In the genomic region with DNA sequence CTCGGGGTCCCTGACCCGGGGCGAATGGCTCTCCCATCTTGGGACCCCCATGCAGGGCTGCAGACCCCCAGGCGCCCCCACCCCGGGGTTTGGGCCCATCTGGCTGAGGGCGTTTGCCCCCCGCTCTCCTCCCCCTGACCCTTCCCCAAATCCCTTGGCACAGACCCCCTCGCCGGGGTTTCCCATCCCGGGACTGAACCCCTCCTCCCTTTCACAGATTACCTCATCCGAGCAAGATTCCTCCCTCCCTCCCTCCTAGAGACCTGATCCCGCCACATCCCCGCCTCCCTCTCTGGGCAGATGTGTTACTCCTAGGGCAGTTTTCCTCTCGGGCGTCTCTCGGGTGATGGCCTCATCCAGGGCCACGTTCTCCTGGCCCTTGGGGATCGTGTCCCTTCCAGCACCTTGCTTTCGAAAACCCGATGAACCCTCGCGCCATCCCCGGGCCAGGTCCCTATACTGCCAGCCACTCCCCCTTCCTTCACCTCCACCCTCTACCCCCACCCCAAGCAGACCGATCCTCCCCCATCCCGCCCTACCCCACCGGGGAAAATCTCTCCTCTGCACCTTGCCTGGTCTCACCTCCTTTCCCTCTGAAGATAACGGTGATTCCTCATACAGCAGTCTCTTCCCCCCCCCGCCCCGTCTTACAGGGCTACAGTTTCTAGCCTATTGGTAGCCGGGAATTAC, we compare ENCODE assay signal across 8 cellular contexts. TPM values are rescaled to one million over a fixed set of nuclear protein-coding genes. Genes with fewer than 3 reads are reported as not detected.
A peak's percentile ranks its signal among the peaks of the same experiment; 100 is the strongest.
DNase-seq lines count a peak whose midpoint lies in the region; ATAC-seq and TF ChIP-seq lines count a peak whose summit lies in the region.

No MANE protein-coding gene starts in this region.

- peak overlapping the region; percentile 84 for H3K27ac Mint-ChIP-seq in WTC11

- H3K4me3 Mint-ChIP-seq in WTC11: peak overlapping the region; percentile 95

- peaks cover 51% of the 10 kb centered on the region for H3K4me1 Mint-ChIP-seq in WTC11

- CTCF ChIA-PET in WTC11 (lab: Charles Lee): interaction anchor here (0.6 to 1.0 kb wide), 3 partner anchors 36 to 266 kb away, joined by 3 to 5 read pairs (median 3); no protein-coding TSS in a partner anchor

- ATAC-seq in WTC11: peak; percentile 4
- no peak for ATAC-seq in left lobe of liver
- ATAC-seq in GM21423 (IDR thresholded peaks at IDR 0.05; ENCODE audit: unreplicated experiment): no peak
- no peak for ATAC-seq in GM21717 (IDR thresholded peaks at IDR 0.05; ENCODE audit: unreplicated experiment)

- peaks cover 11% of the 10 kb centered on the region for H3K27me3 Mint-ChIP-seq in WTC11 (ENCODE audit: low read depth)

- DNase-seq in DMS53 (lab: John Stamatoyannopoulos, UW): peak; percentile 79
- DNase-seq in LHCN-M2 (ENCODE audit: low read depth): peak; percentile 31
- peak; percentile 54 for DNase-seq in WTC11 (ENCODE audit: low spot score)
- DNase-seq in choroid plexus epithelial cell (ENCODE audit: low read depth): peak; percentile 41
- peak; percentile 56 for DNase-seq in left lobe of liver (ENCODE audit: low spot score)
- DNase-seq in stimulated activated CD4-positive, alpha-beta T cell treated with anti-CD3 and anti-CD28 coated beads, Interleukin-2, amount 100 ng/mL, for 48 hours: peak; percentile 16 to 34

- H3K9me3 Mint-ChIP-seq in WTC11: no peaks in the 10 kb centered on the region

- POLR2A ChIA-PET in WTC11 (lab: Charles Lee): interaction anchor here (0.6 to 0.9 kb wide), 3 partner anchors 9 to 196 kb away, joined by 3 read pairs; no protein-coding TSS in a partner anchor

- no peak for TF ChIP-seq CTCF in WTC11 (IDR thresholded peaks at IDR 0.05)
- TF ChIP-seq CTCF in choroid plexus epithelial cell (conservative IDR thresholded peaks at IDR 0.05; ENCODE audit: low read depth, low read length): no peak

- peak overlapping the region; percentile 82 for H3K4me3 ChIP-seq in choroid plexus epithelial cell (ENCODE audit: low read depth, low read length)

- H3K36me3 Mint-ChIP-seq in WTC11: peaks cover 10% of the 10 kb centered on the region

TF ChIP-seq in WTC11, 78 proteins besides CTCF, POLR2A, EP300 and RAD21:
- TF ChIP-seq, protein P1, sequence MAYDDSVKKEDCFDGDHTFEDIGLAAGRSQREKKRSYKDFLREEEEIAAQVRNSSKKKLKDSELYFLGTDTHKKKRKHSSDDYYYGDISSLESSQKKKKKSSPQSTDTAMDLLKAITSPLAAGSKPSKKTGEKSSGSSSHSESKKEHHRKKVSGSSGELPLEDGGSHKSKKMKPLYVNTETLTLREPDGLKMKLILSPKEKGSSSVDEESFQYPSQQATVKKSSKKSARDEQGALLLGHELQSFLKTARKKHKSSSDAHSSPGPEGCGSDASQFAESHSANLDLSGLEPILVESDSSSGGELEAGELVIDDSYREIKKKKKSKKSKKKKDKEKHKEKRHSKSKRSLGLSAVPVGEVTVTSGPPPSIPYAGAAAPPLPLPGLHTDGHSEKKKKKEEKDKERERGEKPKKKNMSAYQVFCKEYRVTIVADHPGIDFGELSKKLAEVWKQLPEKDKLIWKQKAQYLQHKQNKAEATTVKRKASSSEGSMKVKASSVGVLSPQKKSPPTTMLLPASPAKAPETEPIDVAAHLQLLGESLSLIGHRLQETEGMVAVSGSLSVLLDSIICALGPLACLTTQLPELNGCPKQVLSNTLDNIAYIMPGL (CRISPR knock-in tag; IDR thresholded peaks at IDR 0.05): peak; percentile 17; the same call in 1 of the 2 replicates
- no peak for TF ChIP-seq FOXP1 (CRISPR knock-in tag; IDR thresholded peaks at IDR 0.05; ENCODE audit: borderline replicate concordance)
- TF ChIP-seq, protein P2, sequence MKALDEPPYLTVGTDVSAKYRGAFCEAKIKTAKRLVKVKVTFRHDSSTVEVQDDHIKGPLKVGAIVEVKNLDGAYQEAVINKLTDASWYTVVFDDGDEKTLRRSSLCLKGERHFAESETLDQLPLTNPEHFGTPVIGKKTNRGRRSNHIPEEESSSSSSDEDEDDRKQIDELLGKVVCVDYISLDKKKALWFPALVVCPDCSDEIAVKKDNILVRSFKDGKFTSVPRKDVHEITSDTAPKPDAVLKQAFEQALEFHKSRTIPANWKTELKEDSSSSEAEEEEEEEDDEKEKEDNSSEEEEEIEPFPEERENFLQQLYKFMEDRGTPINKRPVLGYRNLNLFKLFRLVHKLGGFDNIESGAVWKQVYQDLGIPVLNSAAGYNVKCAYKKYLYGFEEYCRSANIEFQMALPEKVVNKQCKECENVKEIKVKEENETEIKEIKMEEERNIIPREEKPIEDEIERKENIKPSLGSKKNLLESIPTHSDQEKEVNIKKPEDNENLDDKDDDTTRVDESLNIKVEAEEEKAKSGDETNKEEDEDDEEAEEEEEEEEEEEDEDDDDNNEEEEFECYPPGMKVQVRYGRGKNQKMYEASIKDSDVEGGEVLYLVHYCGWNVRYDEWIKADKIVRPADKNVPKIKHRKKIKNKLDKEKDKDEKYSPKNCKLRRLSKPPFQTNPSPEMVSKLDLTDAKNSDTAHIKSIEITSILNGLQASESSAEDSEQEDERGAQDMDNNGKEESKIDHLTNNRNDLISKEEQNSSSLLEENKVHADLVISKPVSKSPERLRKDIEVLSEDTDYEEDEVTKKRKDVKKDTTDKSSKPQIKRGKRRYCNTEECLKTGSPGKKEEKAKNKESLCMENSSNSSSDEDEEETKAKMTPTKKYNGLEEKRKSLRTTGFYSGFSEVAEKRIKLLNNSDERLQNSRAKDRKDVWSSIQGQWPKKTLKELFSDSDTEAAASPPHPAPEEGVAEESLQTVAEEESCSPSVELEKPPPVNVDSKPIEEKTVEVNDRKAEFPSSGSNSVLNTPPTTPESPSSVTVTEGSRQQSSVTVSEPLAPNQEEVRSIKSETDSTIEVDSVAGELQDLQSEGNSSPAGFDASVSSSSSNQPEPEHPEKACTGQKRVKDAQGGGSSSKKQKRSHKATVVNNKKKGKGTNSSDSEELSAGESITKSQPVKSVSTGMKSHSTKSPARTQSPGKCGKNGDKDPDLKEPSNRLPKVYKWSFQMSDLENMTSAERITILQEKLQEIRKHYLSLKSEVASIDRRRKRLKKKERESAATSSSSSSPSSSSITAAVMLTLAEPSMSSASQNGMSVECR (CRISPR knock-in tag; IDR thresholded peaks at IDR 0.05; ENCODE audit: borderline replicate concordance): 0 out of 2 replicates have a peak, but pooled peaks have one; percentile 5
- TF ChIP-seq, protein P3, sequence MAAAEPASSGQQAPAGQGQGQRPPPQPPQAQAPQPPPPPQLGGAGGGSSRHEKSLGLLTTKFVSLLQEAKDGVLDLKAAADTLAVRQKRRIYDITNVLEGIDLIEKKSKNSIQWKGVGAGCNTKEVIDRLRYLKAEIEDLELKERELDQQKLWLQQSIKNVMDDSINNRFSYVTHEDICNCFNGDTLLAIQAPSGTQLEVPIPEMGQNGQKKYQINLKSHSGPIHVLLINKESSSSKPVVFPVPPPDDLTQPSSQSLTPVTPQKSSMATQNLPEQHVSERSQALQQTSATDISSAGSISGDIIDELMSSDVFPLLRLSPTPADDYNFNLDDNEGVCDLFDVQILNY (CRISPR knock-in tag; IDR thresholded peaks at IDR 0.05): no peak
TF ChIP-seq in WTC11: peak in this region for 2.

RNA-seq across cellular contexts. Expression of a gene that starts 0.9 kb away (rescaled TPM):
- total RNA-seq in LHCN-M2 (2014; rRNA removed) (26.5 and 28.1 TPM in 2 replicates), WTC11 (2021) (54.0 to 59.1 TPM (median 54.8 TPM) in 3 replicates), left lobe of liver (20.4 TPM)
- 9.0 TPM for polyA plus RNA-seq in LHCN-M2 (2012)

RNA-seq across cellular contexts. Expression of a gene that starts 35.8 kb away (rescaled TPM):
- 31.6 and 42.5 TPM in 2 replicates for total RNA-seq in LHCN-M2 (2014; rRNA removed)
- 483 TPM for polyA plus RNA-seq in LHCN-M2 (2012)
- 236 to 251 TPM (median 239 TPM) in 3 replicates for total RNA-seq in WTC11 (2021)
- 94.9 TPM for total RNA-seq in left lobe of liver

Comparison
In these comparisons a context has a peak if more than half of its experiments do, and no peak if none do; other contexts are left out.
1. DNase-seq: peak in every context shown above with its lines; median percentile 79 in DMS53; 56 in left lobe of liver; 54 in WTC11; 41 in choroid plexus epithelial cell; 31 in LHCN-M2; 25 in stimulated activated CD4-positive, alpha-beta T cell treated with anti-CD3 and anti-CD28 coated beads, Interleukin-2, amount 100 ng/mL, for 48 hours.